ENCODE assay signal across 21 cellular contexts in genomic region chr22:49260681-49261580, GRCh38.
A peak's percentile ranks its signal among the peaks of the same experiment; 100 is the strongest.
DNase-seq lines count a peak whose midpoint lies in the region; ATAC-seq and TF ChIP-seq lines count a peak whose summit lies in the region.
"Had no signal": no experiment of that assay in that cellular context is flagged by ENCODE, and none has a peak within 500 bp of the region (broad histone marks: within the 10 kb centered on the region; RNA-seq: fewer than 3 reads in every experiment).

No MANE protein-coding gene starts in this region.

- H3K4me1 Mint-ChIP-seq in chondrocyte (ENCODE audit: low read depth) (no peaks in the 10 kb centered on the region), osteocyte (ENCODE audit: unreplicated experiment) (no peaks in the 10 kb centered on the region)
- H3K4me1 Mint-ChIP-seq in activated CD4-positive, alpha-beta T cell treated with anti-CD3 and anti-CD28 coated beads, Interleukin-2, amount 10 ng/mL, durations not matched to agents 7 days and 5 days, result no peaks in the 10 kb centered on the region

- ATAC-seq in upper lobe of right lung (no peak), HG03469 (IDR thresholded peaks at IDR 0.05; ENCODE audit: unreplicated experiment) (no peak), GM21423 (IDR thresholded peaks at IDR 0.05; ENCODE audit: unreplicated experiment) (no peak)

- DNase-seq in activated CD4-positive, CD25-positive, alpha-beta regulatory T cell treated with anti-CD3 and anti-CD28 coated beads, Interleukin-2, amount 50 U/mL, for 72 hours, result peak; percentile 3
- DNase-seq in activated CD4-positive, CD25-positive, alpha-beta regulatory T cell (lab: John Stamatoyannopoulos, UW), result no peak
- DNase-seq in chondrocyte (ENCODE audit: low spot score) (peak; percentile 71), osteocyte (ENCODE audit: extremely low spot score, unreplicated experiment) (peak; percentile 78), upper lobe of right lung (peak; percentile 45)
- no peak for DNase-seq in activated CD4-positive, alpha-beta T cell treated with anti-CD3 and anti-CD28 coated beads, Interleukin-2, amount 10 ng/mL, durations not matched to agents 7 days and 5 days
- DNase-seq: ACHN, COR-L47, DMS79, Karpas-422, NCI-H1417, NCI-H1694 treated with DMSO at 0.1 percent for 48 hours, NCI-H446 treated with DMSO at 0.1 percent for 48 hours, NCI-H526 treated with DMSO at 0.1 percent for 48 hours, SHP77 had no signal

- H3K27me3 Mint-ChIP-seq in chondrocyte (ENCODE audit: low read depth) (peaks cover 4% of the 10 kb centered on the region), osteocyte (ENCODE audit: unreplicated experiment) (no peaks in the 10 kb centered on the region)
- no peaks in the 10 kb centered on the region for H3K27me3 Mint-ChIP-seq in activated CD4-positive, alpha-beta T cell treated with anti-CD3 and anti-CD28 coated beads, Interleukin-2, amount 10 ng/mL, durations not matched to agents 7 days and 5 days

- POLR2A ChIA-PET in activated CD4-positive, alpha-beta T cell treated with anti-CD3 and anti-CD28 coated beads, Interleukin-2, amount 10 ng/mL, durations not matched to agents 7 days and 5 days (lab: Charles Lee), result no interaction called here

- TF ChIP-seq CTCF in chondrocyte (IDR thresholded peaks at IDR 0.05) (no peak), osteocyte (IDR thresholded peaks at IDR 0.05) (no peak), upper lobe of right lung (IDR thresholded peaks at IDR 0.05) (no peak)

- H3K4me3 ChIP-seq in upper lobe of right lung, result no peak overlapping the region
- H3K4me3 ChIP-seq: BLaER1, HAP-1 had no signal

- H3K36me3 ChIP-seq in upper lobe of right lung, result no peaks in the 10 kb centered on the region
- H3K36me3 ChIP-seq: BLaER1, HAP-1 had no signal

- no peaks in the 10 kb centered on the region for H3K27me3 ChIP-seq in upper lobe of right lung
- H3K27me3 ChIP-seq: BLaER1 had no signal

- H3K4me3 Mint-ChIP-seq in chondrocyte (ENCODE audit: unreplicated experiment), result no peak overlapping the region
- no peak overlapping the region for H3K4me3 Mint-ChIP-seq in osteocyte (ENCODE audit: unreplicated experiment)
- no peak overlapping the region for H3K4me3 Mint-ChIP-seq in activated CD4-positive, alpha-beta T cell treated with anti-CD3 and anti-CD28 coated beads, Interleukin-2, amount 10 ng/mL, durations not matched to agents 7 days and 5 days
- H3K4me3 Mint-ChIP-seq: CD4-positive, alpha-beta T cell had no signal

- no peaks in the 10 kb centered on the region for H3K4me1 ChIP-seq in upper lobe of right lung
- H3K4me1 ChIP-seq: HAP-1 had no signal

- no peaks in the 10 kb centered on the region for H3K9me3 ChIP-seq in upper lobe of right lung
- H3K9me3 ChIP-seq: BLaER1, HAP-1 had no signal

- H3K36me3 Mint-ChIP-seq in chondrocyte (ENCODE audit: low read depth) (no peaks in the 10 kb centered on the region), osteocyte (ENCODE audit: unreplicated experiment) (no peaks in the 10 kb centered on the region)
- no peaks in the 10 kb centered on the region for H3K36me3 Mint-ChIP-seq in activated CD4-positive, alpha-beta T cell treated with anti-CD3 and anti-CD28 coated beads, Interleukin-2, amount 10 ng/mL, durations not matched to agents 7 days and 5 days (ENCODE audit: low read depth)

- no peak overlapping the region for H3K27ac ChIP-seq in upper lobe of right lung
- H3K27ac ChIP-seq: 22Rv1, BLaER1 had no signal

- peaks cover 5% of the 10 kb centered on the region for H3K9me3 Mint-ChIP-seq in chondrocyte (ENCODE audit: low read depth)
- H3K9me3 Mint-ChIP-seq in osteocyte (ENCODE audit: unreplicated experiment), result peaks cover 5% of the 10 kb centered on the region
- H3K9me3 Mint-ChIP-seq in activated CD4-positive, alpha-beta T cell treated with anti-CD3 and anti-CD28 coated beads, Interleukin-2, amount 10 ng/mL, durations not matched to agents 7 days and 5 days, result no peaks in the 10 kb centered on the region
- H3K9me3 Mint-ChIP-seq: CD4-positive, alpha-beta T cell had no signal

- CTCF ChIA-PET in activated CD4-positive, alpha-beta T cell treated with anti-CD3 and anti-CD28 coated beads, Interleukin-2, amount 10 ng/mL, durations not matched to agents 7 days and 5 days (lab: Charles Lee), result no interaction called here

- H3K27ac Mint-ChIP-seq in chondrocyte (ENCODE audit: unreplicated experiment) (no peak overlapping the region), osteocyte (ENCODE audit: unreplicated experiment) (no peak overlapping the region)
- no peak overlapping the region for H3K27ac Mint-ChIP-seq in activated CD4-positive, alpha-beta T cell treated with anti-CD3 and anti-CD28 coated beads, Interleukin-2, amount 10 ng/mL, durations not matched to agents 7 days and 5 days
- H3K27ac Mint-ChIP-seq: CD4-positive, alpha-beta T cell had no signal

- intact Hi-C loops in upper lobe of right lung (cut with DNase I), result no loop called here

Comparison
In these comparisons a context has a peak if more than half of its experiments do, and no peak if none do; other contexts are left out.
1. DNase-seq: peak in activated CD4-positive, CD25-positive, alpha-beta regulatory T cell treated with anti-CD3 and anti-CD28 coated beads, Interleukin-2, amount 50 U/mL, for 72 hours (single experiment), chondrocyte (single experiment), osteocyte (single experiment) and upper lobe of right lung (single experiment); none in activated CD4-positive, CD25-positive, alpha-beta regulatory T cell (0 of 4) and activated CD4-positive, alpha-beta T cell treated with anti-CD3 and anti-CD28 coated beads, Interleukin-2, amount 10 ng/mL, durations not matched to agents 7 days and 5 days (single experiment).